Comparison of ENCODE assay signal across 14 cellular contexts in the genomic region with DNA sequence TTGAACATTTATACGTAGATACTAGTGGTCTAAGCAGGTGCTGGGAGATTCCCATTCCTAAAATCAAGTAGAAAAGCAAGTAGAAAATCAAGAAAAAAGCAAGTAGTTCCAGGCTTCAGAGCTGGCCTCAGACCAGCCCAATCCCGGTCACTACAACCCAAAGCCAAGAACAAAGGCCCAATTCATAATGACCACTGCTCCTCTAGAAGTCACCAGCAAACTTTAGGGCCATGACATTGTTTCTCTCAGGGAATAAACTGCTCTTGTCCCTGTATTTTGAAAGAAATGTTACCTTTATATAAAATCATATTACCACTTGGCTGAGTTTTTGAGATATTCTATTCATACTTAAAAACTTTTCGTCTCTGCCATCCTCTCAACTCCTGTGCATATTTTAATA. TPM values are rescaled to one million over a fixed set of nuclear protein-coding genes. Genes with fewer than 3 reads are reported as not detected.
DNase-seq lines count a peak whose midpoint lies in the region; ATAC-seq and TF ChIP-seq lines count a peak whose summit lies in the region.
"Had no signal": no experiment of that assay in that cellular context is flagged by ENCODE, and none has a peak within 500 bp of the region (broad histone marks: within the 10 kb centered on the region; RNA-seq: fewer than 3 reads in every experiment).

No MANE protein-coding gene starts in this region.

- H3K4me3 Mint-ChIP-seq in MCF 10A (ENCODE audit: unreplicated experiment) (no peak overlapping the region), nephron progenitor cell (no peak overlapping the region)
- H3K4me3 Mint-ChIP-seq: activated naive CD4-positive, alpha-beta T cell treated with anti-CD3 and anti-CD28 coated beads, Interleukin-2, amount 50 U/mL, for 24 hours had no signal

- H3K27ac Mint-ChIP-seq in MCF 10A (ENCODE audit: low read depth, unreplicated experiment) (peak overlapping the region; percentile 92), nephron progenitor cell (peak overlapping the region; percentile 77)
- H3K27ac Mint-ChIP-seq: activated naive CD4-positive, alpha-beta T cell treated with anti-CD3 and anti-CD28 coated beads, Interleukin-2, amount 50 U/mL, for 24 hours had no signal

- TF ChIP-seq EP300 in upper lobe of left lung (IDR thresholded peaks at IDR 0.05): no peak

- no peak overlapping the region for H3K4me3 ChIP-seq in heart left ventricle
- no peak overlapping the region for H3K4me3 ChIP-seq in tibial artery
- H3K4me3 ChIP-seq in upper lobe of left lung: no peak overlapping the region
- H3K4me3 ChIP-seq: BLaER1 treated with 17β-estradiol and CSF1 and Interleukin-3, amounts not matched to agents 10 nM and 100 nM had no signal

- H3K9me3 ChIP-seq in heart left ventricle (no peaks in the 10 kb centered on the region), tibial artery (no peaks in the 10 kb centered on the region), upper lobe of left lung (no peaks in the 10 kb centered on the region)
- H3K9me3 ChIP-seq: BLaER1 treated with 17β-estradiol and CSF1 and Interleukin-3, amounts not matched to agents 10 nM and 100 nM had no signal

- TF ChIP-seq CTCF in MCF 10A (IDR thresholded peaks at IDR 0.05; ENCODE audit: unreplicated experiment) (no peak), heart left ventricle (IDR thresholded peaks at IDR 0.05) (no peak), nephron progenitor cell (IDR thresholded peaks at IDR 0.05) (no peak), tibial artery (IDR thresholded peaks at IDR 0.05) (no peak), upper lobe of left lung (IDR thresholded peaks at IDR 0.05) (no peak)

- H3K27me3 ChIP-seq in heart left ventricle: no peaks in the 10 kb centered on the region
- no peaks in the 10 kb centered on the region for H3K27me3 ChIP-seq in tibial artery
- H3K27me3 ChIP-seq in upper lobe of left lung: no peaks in the 10 kb centered on the region
- H3K27me3 ChIP-seq: BLaER1 treated with 17β-estradiol and CSF1 and Interleukin-3, amounts not matched to agents 10 nM and 100 nM had no signal

- no peak for DNase-seq in MCF 10A (ENCODE audit: unreplicated experiment)
- no peak for DNase-seq in heart left ventricle
- DNase-seq in nephron progenitor cell: no peak
- DNase-seq in tibial artery: no peak
- no peak for DNase-seq in T-helper 2 cell
- no peak for DNase-seq in upper lobe of left lung
- no peak for DNase-seq in COLO668 (lab: John Stamatoyannopoulos, UW; ENCODE audit: unreplicated experiment)
- DNase-seq: activated CD4-positive, CD25-positive, alpha-beta regulatory T cell; DND-41; Karpas-422; OCI-M1; stimulated activated CD4-positive, alpha-beta T cell treated with anti-CD3 and anti-CD28 coated beads, Interleukin-15, amount 100 ng/mL, for 24 hours had no signal

- BruUV-seq in MCF 10A (replicated peaks; lab: Mats Ljungman, UMichigan): no TSS peak

- H3K27ac ChIP-seq in heart left ventricle (peak overlapping the region; percentile 23 to 80 (median 63)), tibial artery (peak overlapping the region; percentile 15 to 18), upper lobe of left lung (peak overlapping the region in 2 of 4 donors; percentile 20 to 49)
- H3K27ac ChIP-seq: BLaER1 treated with 17β-estradiol and CSF1 and Interleukin-3, amounts not matched to agents 10 nM and 100 nM had no signal

- H3K27me3 Mint-ChIP-seq in MCF 10A (ENCODE audit: insufficient read depth, unreplicated experiment) (no peaks in the 10 kb centered on the region), nephron progenitor cell (ENCODE audit: low read depth, poor library complexity) (no peaks in the 10 kb centered on the region)

- H3K9me3 Mint-ChIP-seq in MCF 10A (ENCODE audit: unreplicated experiment) (no peaks in the 10 kb centered on the region), nephron progenitor cell (no peaks in the 10 kb centered on the region)
- H3K9me3 Mint-ChIP-seq: activated naive CD4-positive, alpha-beta T cell treated with anti-CD3 and anti-CD28 coated beads, Interleukin-2, amount 50 U/mL, for 24 hours had no signal

- WGBS in heart left ventricle, 4 donors: 34 to 56% (median 45%) methylated on average over 3 of the region's 3 CpGs
- 76 to 86% methylated on average over 3 of the region's 3 CpGs for WGBS in upper lobe of left lung, 2 donors

- TF ChIP-seq POLR2A in heart left ventricle (IDR thresholded peaks at IDR 0.05) (no peak), upper lobe of left lung (IDR thresholded peaks at IDR 0.05) (no peak)

- H3K4me1 ChIP-seq in heart left ventricle (peaks cover 10 to 86% (median 69%) of the 10 kb centered on the region in 12 donors), tibial artery (peaks cover 0 to 71% (median 34%) of the 10 kb centered on the region in 4 donors), upper lobe of left lung (peaks cover 13 to 17% (median 15%) of the 10 kb centered on the region in 4 donors)

- H3K36me3 ChIP-seq in heart left ventricle: peaks cover 0 to 12% (median 0%) of the 10 kb centered on the region in 9 donors
- no peaks in the 10 kb centered on the region for H3K36me3 ChIP-seq in tibial artery
- no peaks in the 10 kb centered on the region for H3K36me3 ChIP-seq in upper lobe of left lung
- H3K36me3 ChIP-seq: BLaER1 treated with 17β-estradiol and CSF1 and Interleukin-3, amounts not matched to agents 10 nM and 100 nM had no signal

- POLR2A ChIA-PET in MCF 10A (lab: Yijun Ruan, JAX): interaction anchor here (0.5 to 6.0 kb wide), 14 partner anchors 9 to 272 kb away, joined by 3 to 71 read pairs (median 5); partner anchors contain the start of gene SCHIP1

- intact Hi-C loops in MCF 10A (cut with micrococcal nuclease) (loop anchor here (5.0 kb wide), 3 partner anchors 105 to 620 kb away; partner anchors contain the start of gene IL12A), heart left ventricle (cut with DNase I) (loop anchor here in 9 of 10 donors (2.0 to 10.0 kb wide), 7 partner anchors 48 to 120 kb away; partner anchors contain the start of genes IL12A (in 1 of the 9) and SCHIP1 (in 1 of the 9)), tibial artery (cut with DNase I; ENCODE audit: low total_unique reads) (loop anchor here (5.0 kb wide), 1 partner anchor 125 kb away; no protein-coding TSS in a partner anchor)

- peaks cover 5% of the 10 kb centered on the region for H3K36me3 Mint-ChIP-seq in MCF 10A (ENCODE audit: insufficient read depth, unreplicated experiment)
- no peaks in the 10 kb centered on the region for H3K36me3 Mint-ChIP-seq in nephron progenitor cell (ENCODE audit: low read depth)
- H3K36me3 Mint-ChIP-seq: activated naive CD4-positive, alpha-beta T cell treated with anti-CD3 and anti-CD28 coated beads, Interleukin-2, amount 50 U/mL, for 24 hours had no signal

- ATAC-seq in heart left ventricle: peak in 2 of 4 donors; percentile 18 to 36
- ATAC-seq in upper lobe of left lung (ENCODE audit: low FRiP score in 2 of 2): no peak

- H3K4me1 Mint-ChIP-seq in MCF 10A (ENCODE audit: insufficient read depth, unreplicated experiment) (peaks cover 34% of the 10 kb centered on the region), nephron progenitor cell (peaks cover 43% of the 10 kb centered on the region)
- H3K4me1 Mint-ChIP-seq: activated naive CD4-positive, alpha-beta T cell treated with anti-CD3 and anti-CD28 coated beads, Interleukin-2, amount 50 U/mL, for 24 hours had no signal

- CTCF ChIA-PET in MCF 10A (lab: Yijun Ruan, JAX): interaction anchor here (0.6 to 21.8 kb wide), 14 partner anchors 9 to 134 kb away, joined by 3 to 721 read pairs (median 16); partner anchors contain the start of genes IL12A and SCHIP1

RNA-seq across cellular contexts. Expression of gene SCHIP1, which starts 42.7 kb away (rescaled TPM):
- total RNA-seq in MCF 10A (2022): 1.2 and 5.9 TPM in 2 replicates
- total RNA-seq in heart left ventricle: 100 to 1,000 TPM in 1 of 9 donors, 10 to 100 TPM in 8; 38.8 to 137 (median 49.9) TPM
- 100 to 1,000 TPM in 1 of 2 donors, 10 to 100 TPM in 1; 23.8 to 100 TPM for polyA plus RNA-seq in heart left ventricle
- total RNA-seq in upper lobe of left lung: 10 to 100 TPM in 3 of 6 donors, 1 to 10 TPM in 3; 6.3 to 28.7 (median 9.5) TPM
